9 cellular contexts compared by ENCODE assay signal in genomic region chr22:37309221-37310074, GRCh38. TPM values are rescaled to one million over a fixed set of nuclear protein-coding genes. Genes with fewer than 3 reads are reported as not detected.
A peak's percentile ranks its signal among the peaks of the same experiment; 100 is the strongest.
DNase-seq lines count a peak whose midpoint lies in the region; ATAC-seq and TF ChIP-seq lines count a peak whose summit lies in the region.
"Had no signal": no experiment of that assay in that cellular context is flagged by ENCODE, and none has a peak within 500 bp of the region (broad histone marks: within the 10 kb centered on the region; RNA-seq: fewer than 3 reads in every experiment).

No MANE protein-coding gene starts in this region.

- H3K27me3 ChIP-seq in PC-3 (ENCODE audit: low read length), result no peaks in the 10 kb centered on the region

- intact Hi-C loops in PC-3 (cut with micrococcal nuclease), result no loop called here

- BruUV-seq in PC-3 (replicated peaks; lab: Mats Ljungman, UMichigan), result no TSS peak

- H3K9ac ChIP-seq in PC-3 (ENCODE audit: low read length), result no peak overlapping the region

- H3K4me3 Mint-ChIP-seq in activated naive CD4-positive, alpha-beta T cell treated with anti-CD3 and anti-CD28 coated beads, Interleukin-2, amount 10 ng/mL, durations not matched to agents 7 days and 5 days, result peak overlapping the region; percentile 68
- H3K4me3 Mint-ChIP-seq in stimulated activated effector memory CD8-positive, alpha-beta T cell treated with anti-CD3 and anti-CD28 coated beads, Interleukin-12 subunit alpha, Interleukin-12 subunit beta, amount 100 ng/mL, for 72 hours, result peak overlapping the region; percentile 73

- H3K4me3 ChIP-seq in PC-3 (ENCODE audit: low read length), result no peak overlapping the region

- H3K27ac ChIP-seq in PC-3 (ENCODE audit: low read length), result peak overlapping the region; percentile 100; the same call in 1 of the 2 replicates
- H3K27ac ChIP-seq: 22Rv1 had no signal

- no peaks in the 10 kb centered on the region for H3K9me3 ChIP-seq in PC-3 (ENCODE audit: low read length)

- H3K9me2 ChIP-seq in PC-3 (replicated peaks; ENCODE audit: low read length), result no peaks in the 10 kb centered on the region

- no peaks in the 10 kb centered on the region for H4K20me1 ChIP-seq in PC-3 (ENCODE audit: low read length)

- H3K27me3 Mint-ChIP-seq in activated naive CD4-positive, alpha-beta T cell treated with anti-CD3 and anti-CD28 coated beads, Interleukin-2, amount 10 ng/mL, durations not matched to agents 7 days and 5 days, result no peaks in the 10 kb centered on the region

- peak; percentile 47 for DNase-seq in NK-92 treated with Interleukin-12 subunit alpha and Interleukin-12 subunit beta, amount 100 ng/mL, for 24 hours (lab: John Stamatoyannopoulos, UW)
- DNase-seq in NK-92 (lab: John Stamatoyannopoulos, UW; ENCODE audit: unreplicated experiment) (no peak), PC-3 (no peak), NCI-H69 (lab: John Stamatoyannopoulos, UW) (no peak), nucleus accumbens (lab: John Stamatoyannopoulos, UW) (no peak)
- DNase-seq in activated naive CD4-positive, alpha-beta T cell treated with anti-CD3 and anti-CD28 coated beads, Interleukin-2, amount 10 ng/mL, durations not matched to agents 7 days and 5 days, result peak; percentile 79
- peak in 1 of 2 donors; percentile 72 for DNase-seq in stimulated activated effector memory CD8-positive, alpha-beta T cell treated with anti-CD3 and anti-CD28 coated beads, Interleukin-12 subunit alpha, Interleukin-12 subunit beta, amount 100 ng/mL, for 72 hours (ENCODE audit: low spot score in 2 of 2)

- peak overlapping the region; percentile 100 for H3K27ac Mint-ChIP-seq in activated naive CD4-positive, alpha-beta T cell treated with anti-CD3 and anti-CD28 coated beads, Interleukin-2, amount 10 ng/mL, durations not matched to agents 7 days and 5 days
- H3K27ac Mint-ChIP-seq in stimulated activated effector memory CD8-positive, alpha-beta T cell treated with anti-CD3 and anti-CD28 coated beads, Interleukin-12 subunit alpha, Interleukin-12 subunit beta, amount 100 ng/mL, for 72 hours, result peak overlapping the region; percentile 88

- POLR2A ChIA-PET in PC-3 (lab: Charles Lee; ENCODE audit: unreplicated experiment), result no interaction called here

- peaks cover 49% of the 10 kb centered on the region for H3K4me1 ChIP-seq in PC-3 (ENCODE audit: insufficient read depth, low read length)

- ATAC-seq in PC-3 (no peak), GM19463 (IDR thresholded peaks at IDR 0.05; ENCODE audit: unreplicated experiment) (no peak)
- peak; percentile 36 for ATAC-seq in stimulated activated effector memory CD8-positive, alpha-beta T cell treated with anti-CD3 and anti-CD28 coated beads, Interleukin-12 subunit alpha, Interleukin-12 subunit beta, amount 100 ng/mL, for 72 hours

- peaks cover 87% of the 10 kb centered on the region for H3K4me1 Mint-ChIP-seq in activated naive CD4-positive, alpha-beta T cell treated with anti-CD3 and anti-CD28 coated beads, Interleukin-2, amount 10 ng/mL, durations not matched to agents 7 days and 5 days
- peaks cover 97% of the 10 kb centered on the region for H3K4me1 Mint-ChIP-seq in stimulated activated effector memory CD8-positive, alpha-beta T cell treated with anti-CD3 and anti-CD28 coated beads, Interleukin-12 subunit alpha, Interleukin-12 subunit beta, amount 100 ng/mL, for 72 hours

- H3K4me2 ChIP-seq in PC-3 (ENCODE audit: low read length), result no peak overlapping the region

- H3K79me2 ChIP-seq in PC-3 (ENCODE audit: low read length), result no peaks in the 10 kb centered on the region

- peaks cover 77% of the 10 kb centered on the region for H3K36me3 Mint-ChIP-seq in activated naive CD4-positive, alpha-beta T cell treated with anti-CD3 and anti-CD28 coated beads, Interleukin-2, amount 10 ng/mL, durations not matched to agents 7 days and 5 days
- H3K36me3 Mint-ChIP-seq in stimulated activated effector memory CD8-positive, alpha-beta T cell treated with anti-CD3 and anti-CD28 coated beads, Interleukin-12 subunit alpha, Interleukin-12 subunit beta, amount 100 ng/mL, for 72 hours, result peaks cover 100% of the 10 kb centered on the region

- no peak overlapping the region for H2AFZ ChIP-seq in PC-3 (ENCODE audit: low read length)

- CTCF ChIA-PET in PC-3 (lab: Charles Lee), result no interaction called here
- CTCF ChIA-PET in activated naive CD4-positive, alpha-beta T cell treated with anti-CD3 and anti-CD28 coated beads, Interleukin-2, amount 10 ng/mL, durations not matched to agents 7 days and 5 days (lab: Charles Lee), result interaction anchor here (0.7 to 3.3 kb wide), 12 partner anchors 9 to 283 kb away, joined by 3 to 17 read pairs (median 4); partner anchors contain the start of genes CYTH4 and RAC2

- no peak for TF ChIP-seq CTCF in PC-3 (conservative IDR thresholded peaks at IDR 0.05; ENCODE audit: low read depth, low read length)

- no peaks in the 10 kb centered on the region for H3K36me3 ChIP-seq in PC-3 (ENCODE audit: low read depth, low read length)

- H3F3A ChIP-seq in PC-3 (ENCODE audit: low read length, unreplicated experiment), result no peaks in the 10 kb centered on the region

- no peaks in the 10 kb centered on the region for H3K9me3 Mint-ChIP-seq in activated naive CD4-positive, alpha-beta T cell treated with anti-CD3 and anti-CD28 coated beads, Interleukin-2, amount 10 ng/mL, durations not matched to agents 7 days and 5 days
- H3K9me3 Mint-ChIP-seq in stimulated activated effector memory CD8-positive, alpha-beta T cell treated with anti-CD3 and anti-CD28 coated beads, Interleukin-12 subunit alpha, Interleukin-12 subunit beta, amount 100 ng/mL, for 72 hours, result no peaks in the 10 kb centered on the region

RNA-seq across cellular contexts. Expression of gene CYTH4, which starts 27.1 kb away (rescaled TPM):
- 1.9 and 4.6 TPM in 2 replicates for total RNA-seq in PC-3 (2014; rRNA removed)

Comparison
In these comparisons a context has a peak if more than half of its experiments do, and no peak if none do; other contexts are left out.
1. DNase-seq: peak in NK-92 treated with Interleukin-12 subunit alpha and Interleukin-12 subunit beta, amount 100 ng/mL, for 24 hours (single experiment) and activated naive CD4-positive, alpha-beta T cell treated with anti-CD3 and anti-CD28 coated beads, Interleukin-2, amount 10 ng/mL, durations not matched to agents 7 days and 5 days (single experiment); none in NK-92 (single experiment), PC-3 (single experiment), NCI-H69 (single experiment) and nucleus accumbens (0 of 56).